In genomic region chr17:16380640-16381495, GRCh38 we compare ENCODE assay signal across 8 cellular contexts. TPM values are rescaled to one million over a fixed set of nuclear protein-coding genes. Genes with fewer than 3 reads are reported as not detected.
DNase-seq lines count a peak whose midpoint lies in the region; ATAC-seq and TF ChIP-seq lines count a peak whose summit lies in the region.

TSS of gene UBB (plus strand) at chr17:16381091. CDS start at chr17:16381908, 817 bp downstream.

- intact Hi-C loops in IMR-90 (cut with micrococcal nuclease) (no loop called here), Panc1 (cut with micrococcal nuclease; ENCODE audit: unreplicated experiment) (loop anchor here (10.0 kb wide), 1 partner anchor 54 kb away; no protein-coding TSS in a partner anchor)

- peak within 1 kb of the TSS; percentile 63 to 98 for H4K8ac ChIP-seq in IMR-90 (ENCODE audit: low read depth in 2 of 2, low read length in 2 of 2)

- CTCF ChIA-PET in IMR-90 (lab: Yijun Ruan, JAX) = interaction anchor here (1.3 kb wide), 1 partner anchor 17 kb away, joined by 10 read pairs; no protein-coding TSS in a partner anchor
- CTCF ChIA-PET in Panc1 (lab: Charles Lee) = no interaction called here

- H3K4me3 Mint-ChIP-seq in activated T-cell treated with anti-CD3 and anti-CD28 coated beads, Interleukin-2, amount 50 U/mL, for 4 hours = peak within 1 kb of the TSS; percentile 90

- H2AK9ac ChIP-seq in IMR-90 (replicated peaks; ENCODE audit: low read depth, low read length, poor library complexity) = peak within 1 kb of the TSS; percentile 71

- H3K4ac ChIP-seq in IMR-90 (ENCODE audit: low read depth, low read length) = peak within 1 kb of the TSS; percentile 95

- no peaks in the 10 kb centered on the region for H3K27me3 Mint-ChIP-seq in activated T-cell treated with anti-CD3 and anti-CD28 coated beads, Interleukin-2, amount 50 U/mL, for 4 hours (ENCODE audit: low read depth)

- ATAC-seq in GM21526 (IDR thresholded peaks at IDR 0.05; ENCODE audit: low FRiP score, unreplicated experiment) = peak; percentile 89
- peak; percentile 96 for ATAC-seq in IMR-90 (ENCODE audit: low read depth)
- peak; percentile 95 for ATAC-seq in Panc1
- ATAC-seq in activated T-cell treated with anti-CD3 and anti-CD28 coated beads, Interleukin-2, amount 50 U/mL, for 4 hours = peak; percentile 94 to 96
- peak; percentile 93 for ATAC-seq in esophagus mucosa

- H4K91ac ChIP-seq in IMR-90 (ENCODE audit: insufficient read depth, low read depth, low read length) = peak within 1 kb of the TSS; percentile 92

- TF ChIP-seq CTCF in IMR-90 (conservative IDR thresholded peaks at IDR 0.05; ENCODE audit: low read depth, low read length) (0 out of 2 replicates have a peak, but pooled peaks have one; percentile 11), Panc1 (IDR thresholded peaks at IDR 0.05) (no peak)

- H3K9ac ChIP-seq in IMR-90 (ENCODE audit: low read depth, low read length) = peak within 1 kb of the TSS; percentile 93

- peaks cover 20% of the 10 kb centered on the region for H3K36me3 ChIP-seq in IMR-90 (ENCODE audit: control insufficient read depth, insufficient read depth, low read length)
- H3K36me3 ChIP-seq in Panc1 (ENCODE audit: control insufficient read depth, insufficient read depth, low read length) = peaks cover 5% of the 10 kb centered on the region
- peaks cover 7 to 28% of the 10 kb centered on the region in 2 donors for H3K36me3 ChIP-seq in muscle layer of duodenum (ENCODE audit: control insufficient read depth in 1 of 2, insufficient read depth in 2 of 2, low read length in 2 of 2)

- H3K18ac ChIP-seq in IMR-90 (ENCODE audit: low read depth, low read length) = peak within 1 kb of the TSS; percentile 81

- H2BK120ac ChIP-seq in IMR-90 (ENCODE audit: low read depth, low read length) = peak within 1 kb of the TSS; percentile 98

- H3K56ac ChIP-seq in IMR-90 (ENCODE audit: extremely low read depth, insufficient read depth, low read length) = peak within 1 kb of the TSS; percentile 99

- TF ChIP-seq RAD21 in IMR-90 (IDR thresholded peaks at IDR 0.05; ENCODE audit: low read length) = no peak

- peaks cover 42% of the 10 kb centered on the region for H4K20me1 ChIP-seq in IMR-90 (ENCODE audit: insufficient read depth, low read length)

- H2BK20ac ChIP-seq in IMR-90 (ENCODE audit: low read depth, low read length) = peak within 1 kb of the TSS; percentile 86

- H2BK5ac ChIP-seq in IMR-90 (ENCODE audit: low read depth, low read length, poor library complexity, severe bottlenecking) = peak within 1 kb of the TSS; percentile 95

- dilution Hi-C loops in IMR-90 (cut with HindIII; ENCODE audit: low sequenced_read_pairs, unreplicated experiment) = no loop called here

- H3K27ac ChIP-seq in IMR-90 (ENCODE audit: insufficient read depth, low read length) = peak within 1 kb of the TSS; percentile 97
- H3K27ac ChIP-seq in Panc1 (ENCODE audit: low read length) = peak within 1 kb of the TSS; percentile 98
- H3K27ac ChIP-seq in muscle layer of duodenum (ENCODE audit: low read length) = peak within 1 kb of the TSS; percentile 97

- peak within 1 kb of the TSS; percentile 82 for H3K4me3 ChIP-seq in IMR-90 (ENCODE audit: insufficient read depth, low read depth, low read length)
- H3K4me3 ChIP-seq in Panc1 (ENCODE audit: low read depth in 2 of 2, low read length in 2 of 2) = peak within 1 kb of the TSS; percentile 76 to 97
- H3K4me3 ChIP-seq in muscle layer of duodenum (ENCODE audit: low read depth in 1 of 2, low read length in 2 of 2) = peak within 1 kb of the TSS; percentile 79 to 85

- peak within 1 kb of the TSS; percentile 98 for H3K4me2 ChIP-seq in IMR-90 (ENCODE audit: low read depth, low read length)

- in situ Hi-C loops in IMR-90 (cut with MboI; ENCODE audit: low sequenced_read_pairs) = loop anchor here (5.0 kb wide), 1 partner anchor 56 kb away; no protein-coding TSS in a partner anchor
- in situ Hi-C loops in Panc1 (cut with HindIII; ENCODE audit: low pct_unique_long_range_greater_than_20kb, low sequenced_read_pairs) = no loop called here

- H2AFZ ChIP-seq in IMR-90 (replicated peaks; ENCODE audit: low read length, poor library complexity) = peak within 1 kb of the TSS; percentile 91

- DNase-seq in DMS114 treated with DMSO at 0.1 percent for 48 hours (lab: John Stamatoyannopoulos, UW; ENCODE audit: unreplicated experiment) (peak; percentile 61), IMR-90 (peak; percentile 99), Panc1 (ENCODE audit: low read depth, low spot score) (peak; percentile 90)
- DNase-seq in activated T-cell treated with anti-CD3 and anti-CD28 coated beads, Interleukin-2, amount 50 U/mL, for 4 hours = peak; percentile 91
- DNase-seq in stimulated activated CD8-positive, alpha-beta memory T cell treated with anti-CD3 and anti-CD28 coated beads, Interleukin-7, amount 100 ng/mL, for 4 hours (ENCODE audit: low read depth in 2 of 2) = peak; percentile 92 to 95

- peaks cover 24% of the 10 kb centered on the region for H3K36me3 Mint-ChIP-seq in activated T-cell treated with anti-CD3 and anti-CD28 coated beads, Interleukin-2, amount 50 U/mL, for 4 hours (ENCODE audit: insufficient read depth)

- peak; percentile 99 for TF ChIP-seq POLR2A in IMR-90 (IDR thresholded peaks at IDR 0.05; ENCODE audit: low read depth, low read length)

- H4K5ac ChIP-seq in IMR-90 (ENCODE audit: low read depth, low read length) = peak within 1 kb of the TSS; percentile 79; the same call in 1 of the 2 replicates

- peaks cover 7 to 30% of the 10 kb centered on the region in 2 experiments; a peak in 3 of 4 replicates for H3K79me1 ChIP-seq in IMR-90 (ENCODE audit: low read depth in 1 of 2, low read length in 2 of 2)

- peak within 1 kb of the TSS; percentile 98 for H3K14ac ChIP-seq in IMR-90 (replicated peaks; ENCODE audit: low read depth, low read length)

- 1% methylated on average over 31 of the region's 67 CpGs; no CpG with 5 or more reads in 1 of the 2 experiments for WGBS in IMR-90 (ENCODE audit: extremely low coverage in 2 of 2, insufficient read length in 1 of 2), 2 experiments

- H3K4me1 ChIP-seq in IMR-90 (ENCODE audit: control insufficient read depth, insufficient read depth, low read length) (peaks cover 4% of the 10 kb centered on the region; the same call in 1 of the 2 replicates), Panc1 (ENCODE audit: control insufficient read depth, insufficient read depth, low read length) (peaks cover 29% of the 10 kb centered on the region), muscle layer of duodenum (ENCODE audit: control insufficient read depth in 1 of 2, insufficient read depth in 2 of 2, low read length in 2 of 2) (peaks cover 4 to 23% of the 10 kb centered on the region in 2 donors)

- no peaks in the 10 kb centered on the region for H3K27me3 ChIP-seq in IMR-90 (ENCODE audit: control insufficient read depth, insufficient read depth, low read length)
- H3K27me3 ChIP-seq in Panc1 (ENCODE audit: control insufficient read depth, insufficient read depth, low read length) = no peaks in the 10 kb centered on the region
- H3K27me3 ChIP-seq in muscle layer of duodenum (ENCODE audit: low read depth, low read length) = no peaks in the 10 kb centered on the region

- H2AK5ac ChIP-seq in IMR-90 (ENCODE audit: low read depth, low read length) = peak within 1 kb of the TSS; percentile 99

- H2BK15ac ChIP-seq in IMR-90 (ENCODE audit: low read depth, low read length) = no peak within 1 kb of the TSS; the same call in 2 of the 3 replicates

- no peaks in the 10 kb centered on the region for H3K9me3 ChIP-seq in IMR-90 (ENCODE audit: control insufficient read depth, insufficient read depth, low read length)
- H3K9me3 ChIP-seq in Panc1 (ENCODE audit: control insufficient read depth, insufficient read depth, low read depth, low read length) = no peaks in the 10 kb centered on the region
- no peaks in the 10 kb centered on the region for H3K9me3 ChIP-seq in muscle layer of duodenum (ENCODE audit: control insufficient read depth in 1 of 2, low read length in 2 of 2)

- H3K9me1 ChIP-seq in IMR-90 (ENCODE audit: insufficient read depth, low read length) = 0 out of 2 replicates have a peak, but pooled peaks cover 6% of the 10 kb centered on the region

- BruUV-seq in IMR-90 (replicated peaks; lab: Mats Ljungman, UMichigan) (no TSS peak), Panc1 (replicated peaks; lab: Mats Ljungman, UMichigan) (no TSS peak)

- peak within 1 kb of the TSS; percentile 94 for H3K23ac ChIP-seq in IMR-90 (ENCODE audit: low read depth, low read length)

- POLR2A ChIA-PET in IMR-90 (lab: Charles Lee; ENCODE audit: unreplicated experiment) (interaction anchor here (0.6 to 1.5 kb wide), 13 partner anchors 9 to 1828 kb away, joined by 3 to 10 read pairs (median 5); no protein-coding TSS in a partner anchor), Panc1 (lab: Charles Lee) (interaction anchor here (0.5 to 1.8 kb wide), 7 partner anchors 35 to 265 kb away, joined by 3 to 15 read pairs (median 7); partner anchors contain the start of gene TRPV2)

- H3K9me3 Mint-ChIP-seq in activated T-cell treated with anti-CD3 and anti-CD28 coated beads, Interleukin-2, amount 50 U/mL, for 4 hours = no peaks in the 10 kb centered on the region

- peaks cover 36% of the 10 kb centered on the region for H3K4me1 Mint-ChIP-seq in activated T-cell treated with anti-CD3 and anti-CD28 coated beads, Interleukin-2, amount 50 U/mL, for 4 hours (ENCODE audit: low read depth)

TF ChIP-seq in IMR-90, 13 proteins besides CTCF, POLR2A, EP300 and RAD21 (continues in another document):
- TF ChIP-seq CHD1 (IDR thresholded peaks at IDR 0.05; ENCODE audit: low read depth, low read length) = peak; percentile 37; the same call in 1 of the 2 replicates
- TF ChIP-seq NFE2L2 (IDR thresholded peaks at IDR 0.05; ENCODE audit: low read depth, low read length) = peak; percentile 54; the same call in 1 of the 2 replicates
- no peak; the same call in 1 of the 2 replicates for TF ChIP-seq USF2 (IDR thresholded peaks at IDR 0.05; ENCODE audit: low read depth, low read length)
- peak; percentile 99 for TF ChIP-seq CEBPB (IDR thresholded peaks at IDR 0.05; ENCODE audit: low read depth, low read length)
- TF ChIP-seq RCOR1 (IDR thresholded peaks at IDR 0.05; ENCODE audit: insufficient replicate concordance, low read length) = no peak

RNA-seq across cellular contexts. Expression of gene UBB, which starts in this region (rescaled TPM):
- total RNA-seq in IMR-90 (2012; rRNA removed) (3,383 and 4,283 TPM in 2 replicates), Panc1 (2021; ENCODE audit: unreplicated experiment) (1,654 TPM), esophagus mucosa (475 TPM)
- 2,561 and 3,167 TPM in 2 replicates for polyA plus RNA-seq in IMR-90 (2012; rRNA removed)
- polyA plus RNA-seq in IMR-90 (2012; cell fraction: cytosol; rRNA removed) = 2,294 and 4,532 TPM in 2 replicates
- 753 and 838 TPM in 2 replicates for polyA plus RNA-seq in IMR-90 (2012; cell fraction: nucleus; rRNA removed; ENCODE audit: low replicate concordance)
- polyA plus RNA-seq in Panc1 (2012; ENCODE audit: insufficient read length) = 2,068 TPM
- total RNA-seq in activated T-cell treated with anti-CD3 and anti-CD28 coated beads, Interleukin-2, amount 50 U/mL, for 4 hours = 1,000 to 10,000 TPM; 1,915 to 2,057 (median 1,991) TPM

Comparison
In these comparisons a context has a peak if more than half of its experiments do, and no peak if none do; other contexts are left out.
1. Peak in every context shown above with its lines: DNase-seq, ATAC-seq, H3K4me3 ChIP-seq and H3K27ac ChIP-seq.